9 cellular contexts compared by ENCODE assay signal in the genomic region with DNA sequence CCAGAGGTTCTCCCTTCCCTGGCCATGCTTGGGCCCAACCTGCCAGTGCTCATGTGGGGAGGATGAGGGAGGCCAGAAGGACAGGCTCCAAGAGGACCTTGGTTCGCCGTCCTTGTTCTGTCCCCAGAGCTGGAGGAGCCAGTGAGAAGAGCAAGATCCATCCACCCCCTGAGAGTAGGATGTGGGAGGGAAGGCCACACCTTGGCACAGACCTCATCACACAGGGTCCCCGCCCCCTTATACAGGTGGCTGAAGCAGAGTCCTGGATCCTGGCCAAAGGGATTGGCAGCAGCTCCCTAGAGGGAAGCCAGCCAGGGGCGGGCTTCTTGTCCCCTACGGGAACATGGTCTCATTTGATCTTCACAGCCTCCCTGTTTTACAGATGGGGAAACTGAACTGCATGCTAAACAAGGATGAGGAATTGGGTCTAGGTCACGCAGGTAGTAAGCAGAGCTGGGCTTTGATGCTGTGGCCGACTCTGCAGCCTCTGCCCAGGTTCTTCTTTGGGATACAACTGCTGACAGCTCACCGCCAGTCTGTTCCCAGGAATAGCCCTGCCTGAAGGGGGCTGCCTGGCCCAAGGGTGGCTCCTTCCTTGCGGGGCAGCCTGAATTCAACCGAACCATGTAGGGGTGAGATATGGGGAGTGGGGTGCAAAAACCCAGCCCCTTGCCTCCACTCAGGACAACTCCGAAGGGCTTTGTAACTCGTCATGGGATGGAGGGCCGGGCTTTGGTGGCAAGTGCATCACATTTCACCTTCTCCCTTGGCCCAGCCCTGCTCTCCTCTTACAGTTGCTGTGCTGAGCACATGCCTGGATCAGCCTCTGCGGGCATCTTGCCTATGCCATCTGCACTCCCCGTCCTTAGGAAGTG.
A peak's percentile ranks its signal among the peaks of the same experiment; 100 is the strongest.
DNase-seq lines count a peak whose midpoint lies in the region; FAIRE-seq and TF ChIP-seq lines count a peak whose summit lies in the region.
"Had no signal": no experiment of that assay in that cellular context is flagged by ENCODE, and none has a peak within 500 bp of the region (broad histone marks: within the 10 kb centered on the region; RNA-seq: fewer than 3 reads in every experiment).

No MANE protein-coding gene starts in this region.

- TF ChIP-seq CTCF in D721Med (IDR thresholded peaks at IDR 0.05; ENCODE audit: insufficient read depth, missing control alignments): no peak

- DNase-seq in DMS79 (lab: John Stamatoyannopoulos, UW) (peak; percentile 54), NCI-H1694 treated with DMSO at 0.1 percent for 48 hours (lab: John Stamatoyannopoulos, UW) (peak; percentile 56), RPMI8226 (peak; percentile 67), myocyte (ENCODE audit: low read depth) (peak; percentile 22), D721Med (ENCODE audit: insufficient read length, low spot score) (no peak), C1 segment of cervical spinal cord (lab: John Stamatoyannopoulos, UW) (no peak), activated T-cell treated with anti-CD3 and anti-CD28 coated beads for 4 hours (no peak)
- DNase-seq in activated CD4-positive, CD25-positive, alpha-beta regulatory T cell treated with anti-CD3 and anti-CD28 coated beads, Interleukin-2, amount 50 U/mL, for 72 hours: no peak
- DNase-seq: naive thymus-derived CD8-positive, alpha-beta T cell had no signal

- FAIRE-seq in D721Med (lab: Jason Lieb, UNC): no peak

Comparison
In these comparisons a context has a peak if more than half of its experiments do, and no peak if none do; other contexts are left out.
1. DNase-seq: peak in DMS79 (single experiment), NCI-H1694 treated with DMSO at 0.1 percent for 48 hours (single experiment), RPMI8226 (single experiment) and myocyte (single experiment); none in activated CD4-positive, CD25-positive, alpha-beta regulatory T cell treated with anti-CD3 and anti-CD28 coated beads, Interleukin-2, amount 50 U/mL, for 72 hours (single experiment), D721Med (single experiment), C1 segment of cervical spinal cord (0 of 14) and activated T-cell treated with anti-CD3 and anti-CD28 coated beads for 4 hours (single experiment).